Comparison of ENCODE assay signal across 19 cellular contexts in genomic region chr20:63732118-63733095, GRCh38. TPM values are rescaled to one million over a fixed set of nuclear protein-coding genes. Genes with fewer than 3 reads are reported as not detected.
"Had no signal": no experiment of that assay in that cellular context is flagged by ENCODE, and none has a peak within 500 bp of the region (broad histone marks: within the 10 kb centered on the region; RNA-seq: fewer than 3 reads in every experiment).

No MANE protein-coding gene starts in this region.

- H3K27ac Mint-ChIP-seq: activated T-helper 17 cell treated with anti-CD3 and anti-CD28 coated beads, Interleukin-2, amount 50 U/mL, for 72 hours; mesothelial cell of epicardium; nephron progenitor cell; stimulated activated naive CD8-positive, alpha-beta T cell treated with anti-CD3 and anti-CD28 coated beads, Interleukin-15, amount 100 ng/mL, for 72 hours had no signal

- H3K27me3 Mint-ChIP-seq: activated CD4-positive, alpha-beta T cell treated with anti-CD3 and anti-CD28 coated beads, Interleukin-2, amount 10 ng/mL, durations not matched to agents 7 days and 5 days; activated T-helper 17 cell treated with anti-CD3 and anti-CD28 coated beads, Interleukin-2, amount 50 U/mL, for 72 hours; stimulated activated naive CD8-positive, alpha-beta T cell treated with anti-CD3 and anti-CD28 coated beads, Interleukin-15, amount 100 ng/mL, for 72 hours had no signal

- H3K4me3 Mint-ChIP-seq: activated CD4-positive, alpha-beta T cell treated with anti-CD3 and anti-CD28 coated beads, Interleukin-2, amount 10 ng/mL, durations not matched to agents 7 days and 5 days; activated T-helper 17 cell treated with anti-CD3 and anti-CD28 coated beads, Interleukin-2, amount 50 U/mL, for 72 hours; mesothelial cell of epicardium; nephron progenitor cell; stimulated activated naive CD8-positive, alpha-beta T cell treated with anti-CD3 and anti-CD28 coated beads, Interleukin-15, amount 100 ng/mL, for 72 hours had no signal

- H3K9me3 ChIP-seq: adrenal gland, gastroesophageal sphincter, lower lobe of right lung, right lobe of liver, thoracic aorta had no signal

- H3K27ac ChIP-seq: adrenal gland, cardiac muscle cell, gastroesophageal sphincter, lower lobe of right lung, thoracic aorta had no signal

- H3K9me3 Mint-ChIP-seq: activated CD4-positive, alpha-beta T cell treated with anti-CD3 and anti-CD28 coated beads, Interleukin-2, amount 10 ng/mL, durations not matched to agents 7 days and 5 days; activated T-helper 17 cell treated with anti-CD3 and anti-CD28 coated beads, Interleukin-2, amount 50 U/mL, for 72 hours; mesothelial cell of epicardium had no signal

- FAIRE-seq: colon, islet of Langerhans had no signal

- DNase-seq: activated CD4-positive, alpha-beta T cell treated with anti-CD3 and anti-CD28 coated beads, Interleukin-2, amount 10 ng/mL, durations not matched to agents 7 days and 5 days; activated naive CD4-positive, alpha-beta T cell treated with anti-CD3 and anti-CD28 coated beads, Interleukin-2, amount 50 U/mL, for 16 hours; adrenal gland; erythroblast; left colon; lower lobe of right lung; nephron progenitor cell; stimulated activated CD4-positive, alpha-beta T cell treated with anti-CD3 and anti-CD28 coated beads, Interleukin-1b, Interleukin-23, amount 100 ng/mL, for 48 hours; stimulated activated naive CD8-positive, alpha-beta T cell treated with anti-CD3 and anti-CD28 coated beads, Interleukin-15, amount 100 ng/mL, for 72 hours; T-helper 9 cell had no signal

- H3K4me3 ChIP-seq: adrenal gland, cardiac muscle cell, gastroesophageal sphincter, lower lobe of right lung, right lobe of liver, thoracic aorta had no signal

- ATAC-seq: activated T-helper 17 cell treated with anti-CD3 and anti-CD28 coated beads, Interleukin-2, amount 50 U/mL, for 72 hours; gastroesophageal sphincter; left colon; lower lobe of right lung; right lobe of liver; stimulated activated naive CD8-positive, alpha-beta T cell treated with anti-CD3 and anti-CD28 coated beads, Interleukin-15, amount 100 ng/mL, for 72 hours had no signal

- H3K27me3 ChIP-seq: adrenal gland, cardiac muscle cell, gastroesophageal sphincter, right lobe of liver had no signal

RNA-seq across cellular contexts. Expression of gene TNFRSF6B, which starts 36.0 kb away (rescaled TPM):
- total RNA-seq: activated CD8-positive, alpha-beta memory T cell treated with anti-CD3 and anti-CD28 coated beads for 36 hours; activated T-helper 17 cell treated with anti-CD3 and anti-CD28 coated beads, Interleukin-2, amount 50 U/mL, for 72 hours; mesothelial cell of epicardium had no signal
